In genomic region chr4:148069086-148070010, GRCh38 we compare ENCODE assay signal across 16 cellular contexts.
A peak's percentile ranks its signal among the peaks of the same experiment; 100 is the strongest.
DNase-seq lines count a peak whose midpoint lies in the region; ATAC-seq and TF ChIP-seq lines count a peak whose summit lies in the region.
"Had no signal": no experiment of that assay in that cellular context is flagged by ENCODE, and none has a peak within 500 bp of the region (broad histone marks: within the 10 kb centered on the region; RNA-seq: fewer than 3 reads in every experiment).

No MANE protein-coding gene starts in this region.

- intact Hi-C loops in CD8-positive, alpha-beta T cell (cut with DNase I, micrococcal nuclease), result no loop called here
- intact Hi-C loops in left cardiac atrium (cut with DNase I), result no loop called here

- peaks cover 14% of the 10 kb centered on the region for H3K9me3 ChIP-seq in CD8-positive, alpha-beta T cell (ENCODE audit: low read length)
- peaks cover 6% of the 10 kb centered on the region for H3K9me3 ChIP-seq in T-helper 17 cell (ENCODE audit: control insufficient read depth, low read length, poor library complexity, severe bottlenecking)

- H3K4me1 ChIP-seq in CD8-positive, alpha-beta T cell (ENCODE audit: insufficient read depth, low read length), result no peaks in the 10 kb centered on the region

- no peak for TF ChIP-seq CTCF in CD8-positive, alpha-beta T cell (IDR thresholded peaks at IDR 0.05)
- TF ChIP-seq CTCF in nephron progenitor cell (IDR thresholded peaks at IDR 0.05), result no peak
- TF ChIP-seq CTCF in GM10266 (IDR thresholded peaks at IDR 0.05; ENCODE audit: control insufficient read depth, insufficient read depth, low read depth, missing control alignments), result no peak

- H3K36me3 Mint-ChIP-seq in CD8-positive, alpha-beta T cell, result peaks cover 61% of the 10 kb centered on the region
- H3K36me3 Mint-ChIP-seq in T-helper 17 cell (ENCODE audit: low read depth), result peaks cover 11% of the 10 kb centered on the region
- peaks cover 49% of the 10 kb centered on the region for H3K36me3 Mint-ChIP-seq in nephron progenitor cell (ENCODE audit: low read depth)

- no peaks in the 10 kb centered on the region for H3K27me3 Mint-ChIP-seq in CD8-positive, alpha-beta T cell (ENCODE audit: low read depth)
- no peaks in the 10 kb centered on the region for H3K27me3 Mint-ChIP-seq in T-helper 17 cell
- H3K27me3 Mint-ChIP-seq in nephron progenitor cell (ENCODE audit: low read depth, poor library complexity), result peaks cover 2% of the 10 kb centered on the region

- no peak overlapping the region for H3K4me3 Mint-ChIP-seq in CD8-positive, alpha-beta T cell
- H3K4me3 Mint-ChIP-seq in T-helper 17 cell, result no peak overlapping the region
- H3K4me3 Mint-ChIP-seq in nephron progenitor cell, result no peak overlapping the region
- H3K4me3 Mint-ChIP-seq: CD14-positive monocyte had no signal

- no peak for ATAC-seq in CD8-positive, alpha-beta T cell
- ATAC-seq in T-helper 17 cell (no peak), left cardiac atrium (peak; percentile 25 to 68), HG03045 (IDR thresholded peaks at IDR 0.05; ENCODE audit: unreplicated experiment) (no peak), GM19452 (IDR thresholded peaks at IDR 0.05; ENCODE audit: unreplicated experiment) (no peak)

- H3K4me3 ChIP-seq in CD8-positive, alpha-beta T cell (ENCODE audit: low read depth, low read length), result no peak overlapping the region

- no peak overlapping the region for H3K27ac ChIP-seq in CD8-positive, alpha-beta T cell (ENCODE audit: low read depth, low read length)

- DNase-seq in CD8-positive, alpha-beta T cell, result no peak
- DNase-seq in T-helper 17 cell (no peak), left cardiac atrium (no peak), nephron progenitor cell (no peak), ureter (ENCODE audit: low spot score) (no peak), GM10266 (ENCODE audit: extremely low spot score) (no peak)
- DNase-seq: Calu3, GOT3, Karpas-422, NCI-H1417, NCI-H2029, NCI-H2171 treated with DMSO at 0.1 percent for 48 hours, NCI-H510A had no signal

- H3K4me1 Mint-ChIP-seq in CD8-positive, alpha-beta T cell (ENCODE audit: low read depth), result peaks cover 28% of the 10 kb centered on the region
- H3K4me1 Mint-ChIP-seq in T-helper 17 cell, result peaks cover 7% of the 10 kb centered on the region
- peaks cover 40% of the 10 kb centered on the region for H3K4me1 Mint-ChIP-seq in nephron progenitor cell
- H3K4me1 Mint-ChIP-seq: CD14-positive monocyte had no signal

- CTCF ChIA-PET in CD8-positive, alpha-beta T cell (lab: Charles Lee), result interaction anchor here (1.2 to 1.8 kb wide), 2 partner anchors 8 to 24 kb away, joined by 3 to 7 read pairs; no protein-coding TSS in a partner anchor

- POLR2A ChIA-PET in CD8-positive, alpha-beta T cell (lab: Charles Lee), result interaction anchor here (1.1 to 2.8 kb wide), 2 partner anchors 10 to 12 kb away, joined by 4 to 7 read pairs; no protein-coding TSS in a partner anchor

- H3K36me3 ChIP-seq in CD8-positive, alpha-beta T cell (ENCODE audit: insufficient read depth, low read length), result peaks cover 7% of the 10 kb centered on the region

- H3K27ac Mint-ChIP-seq in CD8-positive, alpha-beta T cell, result peak overlapping the region; percentile 8
- peak overlapping the region; percentile 63 for H3K27ac Mint-ChIP-seq in T-helper 17 cell
- H3K27ac Mint-ChIP-seq in nephron progenitor cell, result peak overlapping the region; percentile 15

- peaks cover 4% of the 10 kb centered on the region for H3K9me3 Mint-ChIP-seq in CD8-positive, alpha-beta T cell
- H3K9me3 Mint-ChIP-seq in nephron progenitor cell, result peaks cover 10% of the 10 kb centered on the region

- H3K27me3 ChIP-seq in CD8-positive, alpha-beta T cell (ENCODE audit: insufficient read depth, low read length), result no peaks in the 10 kb centered on the region

Comparison
In these comparisons a context has a peak if more than half of its experiments do, and no peak if none do; other contexts are left out.
1. ATAC-seq: peak in left cardiac atrium (2 of 2); none in CD8-positive, alpha-beta T cell (single experiment), T-helper 17 cell (single experiment), HG03045 (single experiment) and GM19452 (single experiment).
2. H3K27ac Mint-ChIP-seq: peak in every context shown above with its lines; median percentile 63 in T-helper 17 cell; 15 in nephron progenitor cell; 8 in CD8-positive, alpha-beta T cell.